ENCODE assay signal across 5 cellular contexts in genomic region chr4:18441676-18442075, GRCh38.
"Had no signal": no experiment of that assay in that cellular context is flagged by ENCODE, and none has a peak within 500 bp of the region (broad histone marks: within the 10 kb centered on the region; RNA-seq: fewer than 3 reads in every experiment).

No MANE protein-coding gene starts in this region.

- H3K4me3 Mint-ChIP-seq: IgD-negative memory B cell had no signal

- H3K27me3 Mint-ChIP-seq: IgD-negative memory B cell had no signal

- ATAC-seq: HepG2, K562 had no signal

- H3K27ac Mint-ChIP-seq: IgD-negative memory B cell had no signal

- H3K4me1 Mint-ChIP-seq: IgD-negative memory B cell had no signal

- DNase-seq: IMR-90, KBM-7 had no signal
